ENCODE assay signal across 8 cellular contexts in genomic region chr2:88329815-88330603, GRCh38.
DNase-seq lines count a peak whose midpoint lies in the region; ATAC-seq and TF ChIP-seq lines count a peak whose summit lies in the region.

No MANE protein-coding gene starts in this region.

- H3K27me3 Mint-ChIP-seq in activated naive CD8-positive, alpha-beta T cell treated with anti-CD3 and anti-CD28 coated beads, Interleukin-2, amount 50 U/mL, for 24 hours: peaks cover 16% of the 10 kb centered on the region

- no peak overlapping the region for H3K4me3 ChIP-seq in esophagus squamous epithelium

- H3K9me3 ChIP-seq in esophagus squamous epithelium: no peaks in the 10 kb centered on the region

- no peaks in the 10 kb centered on the region for H3K36me3 Mint-ChIP-seq in stimulated activated effector memory CD8-positive, alpha-beta T cell treated with anti-CD3 and anti-CD28 coated beads, Interleukin-12 subunit alpha, Interleukin-12 subunit beta, amount 100 ng/mL, for 72 hours
- H3K36me3 Mint-ChIP-seq in activated naive CD8-positive, alpha-beta T cell treated with anti-CD3 and anti-CD28 coated beads, Interleukin-2, amount 50 U/mL, for 24 hours (ENCODE audit: low read depth): no peaks in the 10 kb centered on the region

- intact Hi-C loops in left ventricle myocardium superior (cut with micrococcal nuclease) (no loop called here), esophagus squamous epithelium (cut with DNase I) (no loop called here)

- peak; percentile 64 for DNase-seq in COLO668 (lab: John Stamatoyannopoulos, UW; ENCODE audit: unreplicated experiment)
- DNase-seq in SHP77 treated with DMSO at 0.1 percent for 48 hours (lab: John Stamatoyannopoulos, UW): peak; percentile 33
- DNase-seq in stimulated activated effector memory CD8-positive, alpha-beta T cell treated with anti-CD3 and anti-CD28 coated beads, Interleukin-12 subunit alpha, Interleukin-12 subunit beta, amount 100 ng/mL, for 72 hours (ENCODE audit: low spot score in 2 of 2): no peak
- DNase-seq in left ventricle myocardium superior: no peak
- DNase-seq in activated naive CD8-positive, alpha-beta T cell treated with anti-CD3 and anti-CD28 coated beads, Interleukin-2, amount 50 U/mL, for 24 hours: no peak
- no peak for DNase-seq in esophagus squamous epithelium (lab: John Stamatoyannopoulos, UW)

- WGBS in esophagus squamous epithelium, 2 donors: 27 to 34% methylated on average over 7 of the region's 8 CpGs

- no peak overlapping the region for H3K4me3 Mint-ChIP-seq in stimulated activated effector memory CD8-positive, alpha-beta T cell treated with anti-CD3 and anti-CD28 coated beads, Interleukin-12 subunit alpha, Interleukin-12 subunit beta, amount 100 ng/mL, for 72 hours
- no peak overlapping the region for H3K4me3 Mint-ChIP-seq in activated naive CD8-positive, alpha-beta T cell treated with anti-CD3 and anti-CD28 coated beads, Interleukin-2, amount 50 U/mL, for 24 hours

- H3K36me3 ChIP-seq in esophagus squamous epithelium: no peaks in the 10 kb centered on the region

- H3K27ac Mint-ChIP-seq in stimulated activated effector memory CD8-positive, alpha-beta T cell treated with anti-CD3 and anti-CD28 coated beads, Interleukin-12 subunit alpha, Interleukin-12 subunit beta, amount 100 ng/mL, for 72 hours: no peak overlapping the region
- H3K27ac Mint-ChIP-seq in activated naive CD8-positive, alpha-beta T cell treated with anti-CD3 and anti-CD28 coated beads, Interleukin-2, amount 50 U/mL, for 24 hours: no peak overlapping the region

- TF ChIP-seq POLR2A in esophagus squamous epithelium (IDR thresholded peaks at IDR 0.05): no peak

- H3K4me1 ChIP-seq in esophagus squamous epithelium: peaks cover 0 to 14% (median 5%) of the 10 kb centered on the region in 3 donors

- no peak overlapping the region for H3K27ac ChIP-seq in esophagus squamous epithelium

- peaks cover 0 to 92% (median 1%) of the 10 kb centered on the region in 4 donors for H3K27me3 ChIP-seq in esophagus squamous epithelium

- H3K4me1 Mint-ChIP-seq in stimulated activated effector memory CD8-positive, alpha-beta T cell treated with anti-CD3 and anti-CD28 coated beads, Interleukin-12 subunit alpha, Interleukin-12 subunit beta, amount 100 ng/mL, for 72 hours: no peaks in the 10 kb centered on the region
- H3K4me1 Mint-ChIP-seq in activated naive CD8-positive, alpha-beta T cell treated with anti-CD3 and anti-CD28 coated beads, Interleukin-2, amount 50 U/mL, for 24 hours: peaks cover 3% of the 10 kb centered on the region

- H3K9me3 Mint-ChIP-seq in stimulated activated effector memory CD8-positive, alpha-beta T cell treated with anti-CD3 and anti-CD28 coated beads, Interleukin-12 subunit alpha, Interleukin-12 subunit beta, amount 100 ng/mL, for 72 hours: no peaks in the 10 kb centered on the region
- H3K9me3 Mint-ChIP-seq in activated naive CD8-positive, alpha-beta T cell treated with anti-CD3 and anti-CD28 coated beads, Interleukin-2, amount 50 U/mL, for 24 hours: no peaks in the 10 kb centered on the region

- TF ChIP-seq CTCF in esophagus squamous epithelium (IDR thresholded peaks at IDR 0.05): no peak

- ATAC-seq in GM19468 (IDR thresholded peaks at IDR 0.05; ENCODE audit: extremely low read depth, unreplicated experiment) (peak; percentile 49), HG03521 (IDR thresholded peaks at IDR 0.05; ENCODE audit: unreplicated experiment) (peak; percentile 61), left ventricle myocardium superior (no peak)
- ATAC-seq in stimulated activated effector memory CD8-positive, alpha-beta T cell treated with anti-CD3 and anti-CD28 coated beads, Interleukin-12 subunit alpha, Interleukin-12 subunit beta, amount 100 ng/mL, for 72 hours: peak; percentile 50
- ATAC-seq in activated naive CD8-positive, alpha-beta T cell treated with anti-CD3 and anti-CD28 coated beads, Interleukin-2, amount 50 U/mL, for 24 hours: no peak

Comparison
In these comparisons a context has a peak if more than half of its experiments do, and no peak if none do; other contexts are left out.
1. DNase-seq: peak in COLO668 (single experiment) and SHP77 treated with DMSO at 0.1 percent for 48 hours (single experiment); none in stimulated activated effector memory CD8-positive, alpha-beta T cell treated with anti-CD3 and anti-CD28 coated beads, Interleukin-12 subunit alpha, Interleukin-12 subunit beta, amount 100 ng/mL, for 72 hours (0 of 2), left ventricle myocardium superior (single experiment), activated naive CD8-positive, alpha-beta T cell treated with anti-CD3 and anti-CD28 coated beads, Interleukin-2, amount 50 U/mL, for 24 hours (single experiment) and esophagus squamous epithelium (single experiment).
2. ATAC-seq: peak in GM19468 (single experiment), HG03521 (single experiment) and stimulated activated effector memory CD8-positive, alpha-beta T cell treated with anti-CD3 and anti-CD28 coated beads, Interleukin-12 subunit alpha, Interleukin-12 subunit beta, amount 100 ng/mL, for 72 hours (single experiment); none in left ventricle myocardium superior (single experiment) and activated naive CD8-positive, alpha-beta T cell treated with anti-CD3 and anti-CD28 coated beads, Interleukin-2, amount 50 U/mL, for 24 hours (single experiment).